In the genomic region with DNA sequence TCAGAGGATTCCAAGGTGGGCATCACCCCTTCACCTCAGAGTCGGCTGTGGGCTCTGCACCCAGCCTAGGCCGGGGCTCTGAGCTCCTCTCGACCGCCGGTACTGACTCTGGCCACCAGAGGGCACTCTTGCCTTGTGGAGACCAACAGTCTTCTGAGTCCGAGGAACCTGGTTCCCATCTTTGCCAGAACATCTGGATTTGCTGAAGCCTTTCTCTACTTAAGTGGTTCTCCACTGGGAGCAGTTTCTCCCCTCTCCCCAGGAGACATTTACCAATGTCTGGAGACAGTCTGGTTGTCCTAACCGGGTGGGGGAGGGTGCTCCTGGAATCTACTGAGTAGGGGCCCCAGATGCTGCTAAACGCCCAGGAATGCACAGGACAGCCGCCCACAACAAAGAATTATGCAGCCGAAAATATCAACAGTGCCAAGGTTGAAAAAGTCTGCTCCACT, we compare ENCODE assay signal across 8 cellular contexts. TPM values are rescaled to one million over a fixed set of nuclear protein-coding genes. Genes with fewer than 3 reads are reported as not detected.
DNase-seq lines count a peak whose midpoint lies in the region; ATAC-seq and TF ChIP-seq lines count a peak whose summit lies in the region.

No MANE protein-coding gene starts in this region.

- H3K4me1 Mint-ChIP-seq in activated T-cell treated with anti-CD3 and anti-CD28 coated beads, Interleukin-2, amount 50 U/mL, for 72 hours (ENCODE audit: low read depth) = peaks cover 5% of the 10 kb centered on the region
- peaks cover 7% of the 10 kb centered on the region for H3K4me1 Mint-ChIP-seq in nephron progenitor cell
- no peaks in the 10 kb centered on the region for H3K4me1 Mint-ChIP-seq in stimulated activated naive B cell treated with anti-CD40 and anti-IgM and Interleukin-4, amounts not matched to agents 10 μg/mL and 1 μg/mL and 100 μg/mL, for 72 hours

- H3K9me3 Mint-ChIP-seq in activated T-cell treated with anti-CD3 and anti-CD28 coated beads, Interleukin-2, amount 50 U/mL, for 72 hours = no peaks in the 10 kb centered on the region
- H3K9me3 Mint-ChIP-seq in nephron progenitor cell = no peaks in the 10 kb centered on the region
- H3K9me3 Mint-ChIP-seq in stimulated activated naive B cell treated with anti-CD40 and anti-IgM and Interleukin-4, amounts not matched to agents 10 μg/mL and 1 μg/mL and 100 μg/mL, for 72 hours = no peaks in the 10 kb centered on the region

- no peak overlapping the region for H3K4me3 ChIP-seq in fibroblast of mammary gland (ENCODE audit: control insufficient read depth, low read depth, low read length)

- TF ChIP-seq CTCF in fibroblast of mammary gland (conservative IDR thresholded peaks at IDR 0.05; ENCODE audit: control insufficient read depth, insufficient read depth, low read depth, low read length) = peak; percentile 90
- TF ChIP-seq CTCF in nephron progenitor cell (IDR thresholded peaks at IDR 0.05) = peak; percentile 94

- no peak overlapping the region for H3K27ac Mint-ChIP-seq in activated T-cell treated with anti-CD3 and anti-CD28 coated beads, Interleukin-2, amount 50 U/mL, for 72 hours
- H3K27ac Mint-ChIP-seq in nephron progenitor cell = no peak overlapping the region
- no peak overlapping the region for H3K27ac Mint-ChIP-seq in stimulated activated naive B cell treated with anti-CD40 and anti-IgM and Interleukin-4, amounts not matched to agents 10 μg/mL and 1 μg/mL and 100 μg/mL, for 72 hours

- no peaks in the 10 kb centered on the region for H3K36me3 Mint-ChIP-seq in activated T-cell treated with anti-CD3 and anti-CD28 coated beads, Interleukin-2, amount 50 U/mL, for 72 hours (ENCODE audit: insufficient read depth in 2 of 2)
- H3K36me3 Mint-ChIP-seq in nephron progenitor cell (ENCODE audit: low read depth) = no peaks in the 10 kb centered on the region
- no peaks in the 10 kb centered on the region for H3K36me3 Mint-ChIP-seq in stimulated activated naive B cell treated with anti-CD40 and anti-IgM and Interleukin-4, amounts not matched to agents 10 μg/mL and 1 μg/mL and 100 μg/mL, for 72 hours

- no peaks in the 10 kb centered on the region for H3K27me3 Mint-ChIP-seq in activated T-cell treated with anti-CD3 and anti-CD28 coated beads, Interleukin-2, amount 50 U/mL, for 72 hours (ENCODE audit: low read depth)
- peaks cover 12% of the 10 kb centered on the region for H3K27me3 Mint-ChIP-seq in nephron progenitor cell (ENCODE audit: low read depth, poor library complexity)
- H3K27me3 Mint-ChIP-seq in stimulated activated naive B cell treated with anti-CD40 and anti-IgM and Interleukin-4, amounts not matched to agents 10 μg/mL and 1 μg/mL and 100 μg/mL, for 72 hours = peaks cover 12 to 26% of the 10 kb centered on the region in 2 donors

- peak; percentile 86 to 92 for ATAC-seq in activated T-cell treated with anti-CD3 and anti-CD28 coated beads, Interleukin-2, amount 50 U/mL, for 72 hours (replicated peaks in 1 of 2)
- peak; percentile 93 to 97 for ATAC-seq in stimulated activated naive B cell treated with anti-CD40 and anti-IgM and Interleukin-4, amounts not matched to agents 10 μg/mL and 1 μg/mL and 100 μg/mL, for 72 hours (replicated peaks)
- no peak for ATAC-seq in HG02759 (IDR thresholded peaks at IDR 0.05; ENCODE audit: unreplicated experiment)

- H3K4me3 Mint-ChIP-seq in activated T-cell treated with anti-CD3 and anti-CD28 coated beads, Interleukin-2, amount 50 U/mL, for 72 hours = no peak overlapping the region
- H3K4me3 Mint-ChIP-seq in nephron progenitor cell = no peak overlapping the region
- no peak overlapping the region for H3K4me3 Mint-ChIP-seq in stimulated activated naive B cell treated with anti-CD40 and anti-IgM and Interleukin-4, amounts not matched to agents 10 μg/mL and 1 μg/mL and 100 μg/mL, for 72 hours

- DNase-seq in DMS79 treated with DMSO at 0.1 percent for 48 hours (lab: John Stamatoyannopoulos, UW) (peak; percentile 57), KG1 (lab: John Stamatoyannopoulos, UW) (peak; percentile 44), RPMI7951 (ENCODE audit: low read depth) (peak; percentile 76), fibroblast of mammary gland (ENCODE audit: low read depth) (peak; percentile 91), nephron progenitor cell (peak; percentile 95)
- peak; percentile 88 to 90 for DNase-seq in activated T-cell treated with anti-CD3 and anti-CD28 coated beads, Interleukin-2, amount 50 U/mL, for 72 hours
- peak; percentile 67 for DNase-seq in stimulated activated naive B cell treated with anti-CD40 and anti-IgM and Interleukin-4, amounts not matched to agents 10 μg/mL and 1 μg/mL and 100 μg/mL, for 72 hours

RNA-seq across cellular contexts. Expression of gene ETV3L, which starts 9.4 kb away (rescaled TPM):
- not detected in 2 replicates for total RNA-seq in RPMI7951 (2014; rRNA removed; shearing (Covaris generic))
- not detected for total RNA-seq in activated T-cell treated with anti-CD3 and anti-CD28 coated beads, Interleukin-2, amount 50 U/mL, for 72 hours

RNA-seq across cellular contexts. Expression of gene ARHGEF11, which starts 44.7 kb away (rescaled TPM):
- 11.4 and 12.5 TPM in 2 replicates for total RNA-seq in RPMI7951 (2014; rRNA removed; shearing (Covaris generic))
- 1 to 10 TPM; 4.0 to 5.2 TPM for total RNA-seq in activated T-cell treated with anti-CD3 and anti-CD28 coated beads, Interleukin-2, amount 50 U/mL, for 72 hours

RNA-seq across cellular contexts. Expression of gene ETV3, which starts 48.0 kb away (rescaled TPM):
- 7.2 and 7.9 TPM in 2 replicates for total RNA-seq in RPMI7951 (2014; rRNA removed; shearing (Covaris generic))
- total RNA-seq in activated T-cell treated with anti-CD3 and anti-CD28 coated beads, Interleukin-2, amount 50 U/mL, for 72 hours = 10 to 100 TPM; 33.5 to 48.7 TPM

Comparison
In these comparisons a context has a peak if more than half of its experiments do, and no peak if none do; other contexts are left out.
1. DNase-seq: peak in every context shown above with its lines; median percentile 95 in nephron progenitor cell; 91 in fibroblast of mammary gland; 89 in activated T-cell treated with anti-CD3 and anti-CD28 coated beads, Interleukin-2, amount 50 U/mL, for 72 hours; 76 in RPMI7951; 67 in stimulated activated naive B cell treated with anti-CD40 and anti-IgM and Interleukin-4, amounts not matched to agents 10 μg/mL and 1 μg/mL and 100 μg/mL, for 72 hours; 57 in DMS79 treated with DMSO at 0.1 percent for 48 hours; 44 in KG1.